24 cellular contexts compared by ENCODE assay signal in the genomic region with DNA sequence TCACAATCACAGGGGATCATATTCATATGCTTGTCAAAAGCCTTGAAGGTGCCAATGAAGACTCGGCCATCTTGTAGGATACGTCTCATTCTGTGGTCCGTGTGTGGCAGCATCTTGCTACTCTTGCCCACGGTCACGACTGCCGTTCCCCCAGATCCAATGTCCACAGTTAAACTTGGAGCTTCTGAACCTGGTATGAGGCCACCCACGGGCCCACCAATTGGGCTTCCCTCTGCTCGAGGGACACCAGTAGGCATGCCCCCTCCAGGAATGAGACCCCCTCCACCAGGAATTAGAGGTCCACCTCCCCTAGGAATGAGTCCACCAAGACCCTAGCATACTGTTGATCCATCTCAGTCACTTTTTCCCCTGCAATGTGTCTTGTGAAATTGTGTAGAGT. TPM values are rescaled to one million over a fixed set of nuclear protein-coding genes. Genes with fewer than 3 reads are reported as not detected.
DNase-seq lines count a peak whose midpoint lies in the region; ATAC-seq, FAIRE-seq and TF ChIP-seq lines count a peak whose summit lies in the region.
"Had no signal": no experiment of that assay in that cellular context is flagged by ENCODE, and none has a peak within 500 bp of the region (broad histone marks: within the 10 kb centered on the region; RNA-seq: fewer than 3 reads in every experiment).

No MANE protein-coding gene starts in this region.

- no peaks in the 10 kb centered on the region for H3K9me3 ChIP-seq in BE2C
- no peaks in the 10 kb centered on the region for H3K9me3 ChIP-seq in BLaER1
- no peaks in the 10 kb centered on the region for H3K9me3 ChIP-seq in kidney (ENCODE audit: control insufficient read depth in 1 of 2, low read length in 2 of 2)
- H3K9me3 ChIP-seq: HAP-1 had no signal

- H3K27me3 ChIP-seq in BE2C (no peaks in the 10 kb centered on the region), BLaER1 (no peaks in the 10 kb centered on the region)

- H3K9ac ChIP-seq in BLaER1 (no peak overlapping the region), kidney (ENCODE audit: low read length in 2 of 2) (no peak overlapping the region)

- intact Hi-C loops in kidney (cut with DNase I), result no loop called here

- no peaks in the 10 kb centered on the region for H3K36me3 ChIP-seq in BE2C
- H3K36me3 ChIP-seq in BLaER1, result no peaks in the 10 kb centered on the region
- H3K36me3 ChIP-seq in kidney (ENCODE audit: control insufficient read depth in 1 of 2, insufficient read depth in 2 of 2, low read length in 2 of 2), result no peaks in the 10 kb centered on the region
- H3K36me3 ChIP-seq: HAP-1 had no signal

- H3K27ac ChIP-seq in BLaER1, result no peak overlapping the region
- H3K27ac ChIP-seq in kidney (ENCODE audit: low read depth in 2 of 2, low read length in 2 of 2), result no peak overlapping the region
- H3K27ac ChIP-seq: PC-9 had no signal

- ATAC-seq in GM18520 (IDR thresholded peaks at IDR 0.05; ENCODE audit: unreplicated experiment), result no peak
- ATAC-seq: K562 had no signal

- no peak overlapping the region for H3K4me3 ChIP-seq in BE2C (ENCODE audit: low read depth, low read length)
- H3K4me3 ChIP-seq in BLaER1, result no peak overlapping the region
- no peak overlapping the region for H3K4me3 ChIP-seq in kidney (ENCODE audit: low read length in 2 of 2)
- H3K4me3 ChIP-seq: HAP-1, K562, PC-9 had no signal

- H4K20me1 ChIP-seq in BLaER1, result no peaks in the 10 kb centered on the region

- TF ChIP-seq CTCF in BE2C (IDR thresholded peaks at IDR 0.05; ENCODE audit: low read depth, low read length) (no peak), kidney (IDR thresholded peaks at IDR 0.05; ENCODE audit: borderline replicate concordance, extremely low read depth, insufficient read depth) (no peak)

- H3K4me1 ChIP-seq in BE2C (no peaks in the 10 kb centered on the region), BLaER1 (peaks cover 32% of the 10 kb centered on the region), kidney (ENCODE audit: control insufficient read depth in 1 of 2, insufficient read depth in 1 of 2, low read depth in 1 of 2, low read length in 2 of 2) (peaks cover 0 to 2% of the 10 kb centered on the region in 2 donors)
- H3K4me1 ChIP-seq: HAP-1 had no signal

- H3K4me2 ChIP-seq in BLaER1, result peak overlapping the region; percentile 71; the same call in 1 of the 2 replicates
- H3K4me2 ChIP-seq: PC-9 had no signal

- no peak for FAIRE-seq in kidney (lab: Jason Lieb, UNC)
- FAIRE-seq: D721Med, HTR-8/SVneo, K562 had no signal

- DNase-seq in BE2C, result peak; percentile 0
- peak; percentile 35 for DNase-seq in kidney
- peak; percentile 1 for DNase-seq in retina
- DNase-seq in NK-92 treated with Interleukin-12 subunit alpha and Interleukin-12 subunit beta, amount 100 ng/mL, for 24 hours (lab: John Stamatoyannopoulos, UW), result no peak
- no peak for DNase-seq in CD1c-positive myeloid dendritic cell (ENCODE audit: extremely low spot score)
- DNase-seq: GOT3, HFFc6, Kasumi-1, MV-4-11, NCI-H1105, NCI-H1436 treated with DMSO at 0.1 percent for 48 hours, NCI-H187 treated with DMSO at 0.1 percent for 48 hours, NCI-H2171 treated with DMSO at 0.1 percent for 48 hours, NCI-H345, NCI-H510A treated with DMSO at 0.1 percent for 48 hours, NCI-H748 treated with DMSO at 0.1 percent for 48 hours, PC-9, SHP77 had no signal

RNA-seq across cellular contexts. Expression of a gene that starts 39.6 kb away (rescaled TPM):
- 4.4 TPM for polyA plus RNA-seq in BE2C (2012; ENCODE audit: insufficient read depth, insufficient read length, low read depth)
- 24.7 TPM for total RNA-seq in kidney
- polyA plus RNA-seq in kidney (ENCODE audit: insufficient read depth, low read depth, low replicate concordance), result 9.0 TPM

RNA-seq across cellular contexts. Expression of a gene that starts 39.9 kb away (rescaled TPM):
- 113 TPM for polyA plus RNA-seq in BE2C (2012; ENCODE audit: insufficient read depth, insufficient read length, low read depth)
- total RNA-seq in kidney, result 162 TPM
- polyA plus RNA-seq in kidney (ENCODE audit: insufficient read depth, low read depth, low replicate concordance), result 158 TPM

Comparison
In these comparisons a context has a peak if more than half of its experiments do, and no peak if none do; other contexts are left out.
1. DNase-seq: peak in BE2C (single experiment), kidney (single experiment) and retina (single experiment); none in NK-92 treated with Interleukin-12 subunit alpha and Interleukin-12 subunit beta, amount 100 ng/mL, for 24 hours (single experiment) and CD1c-positive myeloid dendritic cell (single experiment).